ENCODE assay signal across 20 cellular contexts in genomic region chr17:43774304-43775250, GRCh38. TPM values are rescaled to one million over a fixed set of nuclear protein-coding genes. Genes with fewer than 3 reads are reported as not detected.
"Had no signal": no experiment of that assay in that cellular context is flagged by ENCODE, and none has a peak within 500 bp of the region (broad histone marks: within the 10 kb centered on the region; RNA-seq: fewer than 3 reads in every experiment).

No MANE protein-coding gene starts in this region.

- H3K4me1 Mint-ChIP-seq: activated T-helper 17 cell treated with anti-CD3 and anti-CD28 coated beads, Interleukin-2, amount 50 U/mL, for 72 hours had no signal

- H3K27me3 ChIP-seq: heart left ventricle, upper lobe of right lung had no signal

- H3K27ac Mint-ChIP-seq: activated naive CD4-positive, alpha-beta T cell treated with anti-CD3 and anti-CD28 coated beads, Interleukin-2, amount 10 ng/mL, durations not matched to agents 7 days and 5 days; activated T-helper 17 cell treated with anti-CD3 and anti-CD28 coated beads, Interleukin-2, amount 50 U/mL, for 72 hours had no signal

- H3K9me3 ChIP-seq: heart left ventricle, neutrophil, upper lobe of right lung had no signal

- H3K36me3 ChIP-seq: neutrophil had no signal

- DNase-seq: activated naive CD4-positive, alpha-beta T cell treated with anti-CD3 and anti-CD28 coated beads, Interleukin-2, amount 10 ng/mL, durations not matched to agents 7 days and 5 days; activated T-cell treated with anti-CD3 and anti-CD28 coated beads for 4 hours; foreskin melanocyte; heart left ventricle; left cardiac atrium; mammary epithelial cell; naive thymus-derived CD8-positive, alpha-beta T cell; stimulated activated naive CD8-positive, alpha-beta T cell treated with anti-CD3 and anti-CD28 coated beads, Interleukin-15, amount 100 ng/mL, for 72 hours; T-helper 9 cell; upper lobe of right lung had no signal

- ATAC-seq: activated CD4-positive, CD25-positive, alpha-beta regulatory T cell treated with anti-CD3 and anti-CD28 coated beads, Interleukin-2, amount 50 U/mL, for 24 hours; activated T-helper 17 cell treated with anti-CD3 and anti-CD28 coated beads, Interleukin-2, amount 50 U/mL, for 72 hours; heart left ventricle; left cardiac atrium; naive thymus-derived CD8-positive, alpha-beta T cell; stimulated activated naive CD8-positive, alpha-beta T cell treated with anti-CD3 and anti-CD28 coated beads, Interleukin-15, amount 100 ng/mL, for 72 hours; upper lobe of right lung had no signal

- H3K9me3 Mint-ChIP-seq: activated naive CD4-positive, alpha-beta T cell treated with anti-CD3 and anti-CD28 coated beads, Interleukin-2, amount 10 ng/mL, durations not matched to agents 7 days and 5 days; activated T-helper 17 cell treated with anti-CD3 and anti-CD28 coated beads, Interleukin-2, amount 50 U/mL, for 72 hours; naive thymus-derived CD8-positive, alpha-beta T cell; stimulated activated naive CD8-positive, alpha-beta T cell treated with anti-CD3 and anti-CD28 coated beads, Interleukin-15, amount 100 ng/mL, for 72 hours had no signal

- H3K4me3 Mint-ChIP-seq: activated naive CD4-positive, alpha-beta T cell treated with anti-CD3 and anti-CD28 coated beads, Interleukin-2, amount 10 ng/mL, durations not matched to agents 7 days and 5 days; activated T-helper 17 cell treated with anti-CD3 and anti-CD28 coated beads, Interleukin-2, amount 50 U/mL, for 72 hours; stimulated activated naive CD8-positive, alpha-beta T cell treated with anti-CD3 and anti-CD28 coated beads, Interleukin-15, amount 100 ng/mL, for 72 hours had no signal

- H3K27me3 Mint-ChIP-seq: activated T-helper 17 cell treated with anti-CD3 and anti-CD28 coated beads, Interleukin-2, amount 50 U/mL, for 72 hours had no signal

- H3K27ac ChIP-seq: parathyroid adenoma, upper lobe of right lung had no signal

- H3K4me3 ChIP-seq: heart left ventricle, smooth muscle cell, upper lobe of right lung had no signal

RNA-seq across cellular contexts. Expression of gene CFAP97D1, which starts 5.7 kb away (rescaled TPM):
- total RNA-seq: activated T-helper 17 cell treated with anti-CD3 and anti-CD28 coated beads, Interleukin-2, amount 50 U/mL, for 72 hours; cardiac septum; left cardiac atrium; mononuclear cell; naive thymus-derived CD8-positive, alpha-beta T cell; temporal lobe; upper lobe of right lung had no signal
- polyA plus RNA-seq: adipose tissue; heart left ventricle; naive thymus-derived CD8-positive, alpha-beta T cell; smooth muscle cell had no signal

RNA-seq across cellular contexts. Expression of gene SOST, which starts 16.0 kb away (rescaled TPM):
- total RNA-seq: activated T-helper 17 cell treated with anti-CD3 and anti-CD28 coated beads, Interleukin-2, amount 50 U/mL, for 72 hours; fibroblast of lung; heart left ventricle; left cardiac atrium; mammary epithelial cell; mononuclear cell; naive thymus-derived CD8-positive, alpha-beta T cell; smooth muscle cell; temporal lobe; upper lobe of right lung had no signal
- polyA plus RNA-seq: adipose tissue; fibroblast of lung; heart left ventricle; mammary epithelial cell; naive thymus-derived CD8-positive, alpha-beta T cell; smooth muscle cell had no signal

RNA-seq across cellular contexts. Expression of gene MPP3, which starts 58.4 kb away (rescaled TPM):
- polyA plus RNA-seq: naive thymus-derived CD8-positive, alpha-beta T cell had no signal
